27 cellular contexts compared by ENCODE assay signal in genomic region chr13:90070362-90070761, GRCh38.
"Had no signal": no experiment of that assay in that cellular context is flagged by ENCODE, and none has a peak within 500 bp of the region (broad histone marks: within the 10 kb centered on the region; RNA-seq: fewer than 3 reads in every experiment).

No MANE protein-coding gene starts in this region.

- H3K27me3 Mint-ChIP-seq: activated B cell treated with CpG ODN at 0.5 μM for 24 hours; activated CD4-positive, alpha-beta T cell treated with anti-CD3 and anti-CD28 coated beads for 36 hours; activated naive CD8-positive, alpha-beta T cell; natural killer cell treated with Interleukin-12 subunit alpha and Interleukin-12 subunit beta and Interleukin-15 and Interleukin-18, amount 100 ng/mL, for 72 hours; progenitor cell of endocrine pancreas; stimulated activated naive CD8-positive, alpha-beta T cell treated with anti-CD3 and anti-CD28 coated beads, Interleukin-15, amount 100 ng/mL, for 72 hours had no signal

- H3K9me3 ChIP-seq: esophagus muscularis mucosa, gastrocnemius medialis, tibial artery had no signal

- H3K36me3 Mint-ChIP-seq: activated naive CD8-positive, alpha-beta T cell; natural killer cell treated with Interleukin-12 subunit alpha and Interleukin-12 subunit beta and Interleukin-15 and Interleukin-18, amount 100 ng/mL, for 72 hours had no signal

- H3K36me3 ChIP-seq: cardiac muscle cell, esophagus muscularis mucosa, gastrocnemius medialis, tibial artery had no signal

- H3K4me1 ChIP-seq: esophagus muscularis mucosa, gastrocnemius medialis, tibial artery had no signal

- ATAC-seq: activated CD4-positive, alpha-beta T cell treated with anti-CD3 and anti-CD28 coated beads for 36 hours; activated T-cell treated with anti-CD3 and anti-CD28 coated beads, Interleukin-2, amount 50 U/mL, for 4 hours; gastrocnemius medialis; left ventricle myocardium superior; natural killer cell treated with Interleukin-12 subunit alpha and Interleukin-12 subunit beta and Interleukin-15 and Interleukin-18, amount 100 ng/mL, for 72 hours; stimulated activated naive CD8-positive, alpha-beta T cell treated with anti-CD3 and anti-CD28 coated beads, Interleukin-15, amount 100 ng/mL, for 72 hours had no signal

- H3K27me3 ChIP-seq: cardiac muscle cell, esophagus muscularis mucosa, gastrocnemius medialis, tibial artery had no signal

- H3K4me3 ChIP-seq: cardiac muscle cell, esophagus muscularis mucosa, gastrocnemius medialis, skin epidermis, tibial artery had no signal

- DNase-seq: activated B cell treated with CpG ODN at 0.5 μM for 24 hours; activated CD4-positive, alpha-beta T cell treated with anti-CD3 and anti-CD28 coated beads for 36 hours; activated CD4-positive, alpha-beta T cell treated with anti-CD3 and anti-CD28 coated beads, Interleukin-2, amount 50 U/mL, for 4 hours; activated CD8-positive, alpha-beta memory T cell treated with anti-CD3 and anti-CD28 coated beads for 24 hours; activated CD8-positive, alpha-beta memory T cell treated with anti-CD3 and anti-CD28 coated beads, Interleukin-2, amount 50 U/mL, for 48 hours; activated naive CD4-positive, alpha-beta T cell; activated T-cell treated with anti-CD3 and anti-CD28 coated beads, Interleukin-2, amount 50 U/mL, for 4 hours; amniotic stem cell; effector memory CD4-positive, alpha-beta T cell; gastrocnemius medialis; head of caudate nucleus; hypothalamus; left ventricle myocardium superior; mammary epithelial cell; midbrain; stimulated activated CD4-positive, alpha-beta T cell treated with anti-CD3 and anti-CD28 coated beads, Interleukin-1b, Interleukin-23, amount 100 ng/mL, for 48 hours; stimulated activated naive CD8-positive, alpha-beta T cell treated with anti-CD3 and anti-CD28 coated beads, Interleukin-15, amount 100 ng/mL, for 72 hours; T1000; tibial artery had no signal

- H3K4me3 Mint-ChIP-seq: activated B cell treated with CpG ODN at 0.5 μM for 24 hours; activated CD4-positive, alpha-beta T cell treated with anti-CD3 and anti-CD28 coated beads for 36 hours; activated naive CD8-positive, alpha-beta T cell; activated T-cell treated with anti-CD3 and anti-CD28 coated beads, Interleukin-2, amount 50 U/mL, for 4 hours; natural killer cell treated with Interleukin-12 subunit alpha and Interleukin-12 subunit beta and Interleukin-15 and Interleukin-18, amount 100 ng/mL, for 72 hours; stimulated activated naive CD8-positive, alpha-beta T cell treated with anti-CD3 and anti-CD28 coated beads, Interleukin-15, amount 100 ng/mL, for 72 hours; T-helper 1 cell treated with Interleukin-12 subunit alpha and Interleukin-12 subunit beta and Interleukin-4 antibody, amounts not matched to agents 30 μg/mL and 1 μg/mL, for 36 hours had no signal

- H3K27ac Mint-ChIP-seq: activated B cell treated with CpG ODN at 0.5 μM for 24 hours; activated CD4-positive, alpha-beta T cell treated with anti-CD3 and anti-CD28 coated beads for 36 hours; activated naive CD8-positive, alpha-beta T cell; activated T-helper 2 cell treated with anti-CD3 and anti-CD28 coated beads, Interferon-gamma antibody, Interleukin-2, Interleukin-4, amounts not matched to agents 10 μg/mL and 5 μg/mL and 100 μg/mL, durations not matched to agents 14 hours and 24 hours and 36 hours; natural killer cell treated with Interleukin-12 subunit alpha and Interleukin-12 subunit beta and Interleukin-15 and Interleukin-18, amount 100 ng/mL, for 72 hours; progenitor cell of endocrine pancreas; stimulated activated naive CD8-positive, alpha-beta T cell treated with anti-CD3 and anti-CD28 coated beads, Interleukin-15, amount 100 ng/mL, for 72 hours; T-helper 1 cell treated with Interleukin-12 subunit alpha and Interleukin-12 subunit beta and Interleukin-4 antibody, amounts not matched to agents 30 μg/mL and 1 μg/mL, for 36 hours had no signal

- H3K4me1 Mint-ChIP-seq: activated B cell treated with CpG ODN at 0.5 μM for 24 hours; activated CD4-positive, alpha-beta T cell treated with anti-CD3 and anti-CD28 coated beads for 36 hours; stimulated activated naive CD8-positive, alpha-beta T cell treated with anti-CD3 and anti-CD28 coated beads, Interleukin-15, amount 100 ng/mL, for 72 hours had no signal

- H3K27ac ChIP-seq: cardiac muscle cell, esophagus muscularis mucosa, gastrocnemius medialis, skin epidermis, tibial artery had no signal
